8 cellular contexts compared by ENCODE assay signal in the genomic region with DNA sequence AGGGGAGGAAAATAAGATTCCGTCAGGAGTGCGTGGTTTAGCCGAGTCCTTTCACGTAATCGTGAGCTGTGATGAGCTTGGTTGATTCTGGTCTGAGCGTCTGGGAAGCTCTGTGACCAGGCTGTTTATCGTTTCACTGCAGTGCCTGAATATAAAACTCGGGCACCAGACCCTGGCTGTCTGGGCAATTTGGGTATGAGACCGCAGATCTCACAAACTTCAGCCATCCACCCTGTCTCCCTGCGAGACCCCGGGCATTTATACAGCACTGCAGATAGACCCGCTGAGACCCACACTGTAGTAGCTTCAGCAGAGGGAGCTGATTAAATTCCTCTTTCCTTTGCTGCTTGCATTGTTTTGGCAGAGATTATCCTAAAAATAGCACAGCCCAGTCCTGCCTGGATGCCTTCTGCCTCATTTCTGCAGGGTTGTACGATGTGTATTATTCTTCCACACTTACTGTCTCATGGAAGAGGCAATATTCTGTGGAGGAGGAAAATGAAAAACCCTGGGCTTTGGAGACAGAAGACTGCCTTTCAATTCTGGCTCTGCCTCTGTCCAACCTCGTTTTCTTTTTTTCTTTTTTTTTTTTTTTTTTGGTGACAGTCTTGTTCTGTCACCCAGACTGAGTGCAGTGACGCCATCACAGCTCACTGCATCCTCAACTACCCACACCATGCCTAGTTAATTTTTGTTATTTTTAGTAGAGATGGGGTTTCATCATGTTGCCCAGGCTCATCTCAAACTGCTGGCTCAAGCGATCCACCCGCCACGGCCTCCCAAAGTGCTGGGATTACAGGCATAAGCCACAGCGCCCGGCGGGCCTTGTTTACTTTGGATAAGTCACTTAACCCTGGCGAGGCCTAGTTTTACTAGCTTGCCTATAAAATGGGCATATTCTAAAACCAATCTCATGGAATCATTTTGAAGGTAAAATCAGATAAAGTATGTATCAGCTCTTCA.
A peak's percentile ranks its signal among the peaks of the same experiment; 100 is the strongest.
DNase-seq lines count a peak whose midpoint lies in the region; ATAC-seq and TF ChIP-seq lines count a peak whose summit lies in the region.

No MANE protein-coding gene starts in this region.

- WGBS in right lobe of liver (ENCODE audit: insufficient coverage, low coverage, low lambda C conversion rate, missing lambda C conversion rate): 58% methylated on average over 16 of the region's 22 CpGs
- 55% methylated on average over 22 of the region's 22 CpGs for WGBS in suprapubic skin

- DNase-seq in HFF-Myc (ENCODE audit: extremely low read depth, low read depth) (no peak), dedifferentiated amniotic fluid mesenchymal stem cell (ENCODE audit: extremely low spot score) (peak; percentile 34), right lobe of liver (no peak), suprapubic skin (ENCODE audit: low spot score in 2 of 2) (no peak), A172 (ENCODE audit: low spot score) (no peak), DMS114 treated with DMSO at 0.1 percent for 48 hours (lab: John Stamatoyannopoulos, UW; ENCODE audit: unreplicated experiment) (no peak), RWPE1 (ENCODE audit: low spot score) (no peak), SKM-1 treated with dmso at 0.1 percent for 144 hours (lab: John Stamatoyannopoulos, UW; ENCODE audit: unreplicated experiment) (no peak)

- intact Hi-C loops in right lobe of liver (cut with DNase I): no loop called here

- peak overlapping the region; percentile 28 for H3K4me3 ChIP-seq in HFF-Myc (replicated peaks; ENCODE audit: low read depth, low read length)
- no peak overlapping the region for H3K4me3 ChIP-seq in right lobe of liver
- peak overlapping the region; percentile 33 for H3K4me3 ChIP-seq in suprapubic skin

- H3K27me3 ChIP-seq in right lobe of liver (no peaks in the 10 kb centered on the region), suprapubic skin (no peaks in the 10 kb centered on the region)

- H3K36me3 ChIP-seq in right lobe of liver (no peaks in the 10 kb centered on the region), suprapubic skin (no peaks in the 10 kb centered on the region)

- CTCF ChIA-PET in RWPE1 (lab: Yijun Ruan, JAX): no interaction called here

- H3K4me1 ChIP-seq in right lobe of liver: no peaks in the 10 kb centered on the region
- no peaks in the 10 kb centered on the region for H3K4me1 ChIP-seq in suprapubic skin

- POLR2A ChIA-PET in RWPE1 (lab: Yijun Ruan, JAX; ENCODE audit: low non-redundant PET): no interaction called here

- TF ChIP-seq EP300 in suprapubic skin (IDR thresholded peaks at IDR 0.05): no peak

- peak in 3 of 4 donors; percentile 22 to 27 (median 24) for ATAC-seq in right lobe of liver

- no peak for TF ChIP-seq POLR2A in right lobe of liver (IDR thresholded peaks at IDR 0.05)
- TF ChIP-seq POLR2A in suprapubic skin (IDR thresholded peaks at IDR 0.05): no peak

- no peaks in the 10 kb centered on the region for H3K9me3 ChIP-seq in right lobe of liver
- H3K9me3 ChIP-seq in suprapubic skin: no peaks in the 10 kb centered on the region

- TF ChIP-seq CTCF in HFF-Myc (IDR thresholded peaks at IDR 0.05; ENCODE audit: low read depth, low read length, missing control alignments) (no peak), right lobe of liver (IDR thresholded peaks at IDR 0.05) (no peak), suprapubic skin (IDR thresholded peaks at IDR 0.05) (no peak), RWPE1 (conservative IDR thresholded peaks at IDR 0.05; ENCODE audit: low read depth) (no peak)

- no peak overlapping the region for H3K27ac ChIP-seq in right lobe of liver
- H3K27ac ChIP-seq in suprapubic skin: no peak overlapping the region
- H3K27ac ChIP-seq in RWPE1: no peak overlapping the region

Comparison
In these comparisons a context has a peak if more than half of its experiments do, and no peak if none do; other contexts are left out.
1. H3K4me3 ChIP-seq: peak in HFF-Myc (single experiment) and suprapubic skin (single experiment); none in right lobe of liver (0 of 3).